In the genomic region with DNA sequence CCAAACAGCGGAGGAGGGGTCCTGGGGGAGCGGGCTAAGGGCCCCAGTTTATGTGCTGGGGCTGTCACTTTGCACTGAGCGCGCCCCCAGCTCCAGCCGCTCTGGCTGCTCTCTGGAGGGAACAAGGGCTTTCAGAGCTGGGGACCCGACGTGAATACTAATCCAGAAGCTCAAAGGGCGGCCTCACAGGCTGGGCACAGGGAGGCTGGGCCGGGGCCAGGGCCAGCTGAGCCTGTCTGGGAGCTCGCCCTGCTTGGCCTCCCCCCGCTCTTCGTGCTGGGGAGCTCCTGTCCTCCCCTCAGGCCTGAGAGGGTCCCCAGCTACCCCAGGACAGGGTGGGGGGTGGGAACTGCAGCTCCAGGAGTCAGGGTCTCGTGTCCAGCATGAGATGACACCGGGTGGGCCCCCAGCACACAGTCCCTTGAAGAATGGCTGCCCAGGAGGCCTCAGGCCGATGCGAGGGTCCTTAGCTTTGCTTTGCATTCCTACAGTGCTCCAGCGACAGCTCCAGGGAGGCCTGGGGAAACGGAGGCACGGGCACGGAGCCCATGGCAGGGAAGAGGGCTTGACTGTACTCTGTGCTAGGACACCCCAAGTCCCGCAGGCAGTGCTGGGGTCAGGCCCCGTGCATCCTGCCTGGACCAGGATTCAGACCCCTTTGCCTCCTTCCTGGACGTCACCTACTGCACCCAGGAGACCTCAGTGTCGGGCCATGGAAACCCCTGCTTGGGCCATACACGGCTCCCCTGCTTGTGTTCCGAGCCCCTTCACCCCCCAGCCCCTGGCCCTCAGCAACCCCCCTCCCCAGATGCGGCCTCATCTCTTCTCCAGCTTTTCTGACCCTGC, we compare ENCODE assay signal across 1 cellular context.
TF ChIP-seq lines count a peak whose summit lies in the region.

No MANE protein-coding gene starts in this region.

TF ChIP-seq in HepG2, 621 proteins besides CTCF, POLR2A, EP300 and RAD21:
- TF ChIP-seq ZNF777 (CRISPR knock-in tag; IDR thresholded peaks at IDR 0.05) (peak; percentile 20; the same call in 1 of the 2 replicates), GATAD2A (CRISPR knock-in tag; IDR thresholded peaks at IDR 0.05) (no peak), ZNF24 (IDR thresholded peaks at IDR 0.05) (no peak), SUZ12 (IDR thresholded peaks at IDR 0.05; ENCODE audit: low read depth, low read length) (no peak), FOXJ3 (CRISPR knock-in tag; IDR thresholded peaks at IDR 0.05; ENCODE audit: borderline replicate concordance) (no peak), AHR (CRISPR knock-in tag; IDR thresholded peaks at IDR 0.05) (no peak)
- TF ChIP-seq, protein P1, sequence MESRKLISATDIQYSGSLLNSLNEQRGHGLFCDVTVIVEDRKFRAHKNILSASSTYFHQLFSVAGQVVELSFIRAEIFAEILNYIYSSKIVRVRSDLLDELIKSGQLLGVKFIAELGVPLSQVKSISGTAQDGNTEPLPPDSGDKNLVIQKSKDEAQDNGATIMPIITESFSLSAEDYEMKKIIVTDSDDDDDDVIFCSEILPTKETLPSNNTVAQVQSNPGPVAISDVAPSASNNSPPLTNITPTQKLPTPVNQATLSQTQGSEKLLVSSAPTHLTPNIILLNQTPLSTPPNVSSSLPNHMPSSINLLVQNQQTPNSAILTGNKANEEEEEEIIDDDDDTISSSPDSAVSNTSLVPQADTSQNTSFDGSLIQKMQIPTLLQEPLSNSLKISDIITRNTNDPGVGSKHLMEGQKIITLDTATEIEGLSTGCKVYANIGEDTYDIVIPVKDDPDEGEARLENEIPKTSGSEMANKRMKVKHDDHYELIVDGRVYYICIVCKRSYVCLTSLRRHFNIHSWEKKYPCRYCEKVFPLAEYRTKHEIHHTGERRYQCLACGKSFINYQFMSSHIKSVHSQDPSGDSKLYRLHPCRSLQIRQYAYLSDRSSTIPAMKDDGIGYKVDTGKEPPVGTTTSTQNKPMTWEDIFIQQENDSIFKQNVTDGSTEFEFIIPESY (CRISPR knock-in tag; IDR thresholded peaks at IDR 0.05) = no peak
- TF ChIP-seq, protein P2, sequence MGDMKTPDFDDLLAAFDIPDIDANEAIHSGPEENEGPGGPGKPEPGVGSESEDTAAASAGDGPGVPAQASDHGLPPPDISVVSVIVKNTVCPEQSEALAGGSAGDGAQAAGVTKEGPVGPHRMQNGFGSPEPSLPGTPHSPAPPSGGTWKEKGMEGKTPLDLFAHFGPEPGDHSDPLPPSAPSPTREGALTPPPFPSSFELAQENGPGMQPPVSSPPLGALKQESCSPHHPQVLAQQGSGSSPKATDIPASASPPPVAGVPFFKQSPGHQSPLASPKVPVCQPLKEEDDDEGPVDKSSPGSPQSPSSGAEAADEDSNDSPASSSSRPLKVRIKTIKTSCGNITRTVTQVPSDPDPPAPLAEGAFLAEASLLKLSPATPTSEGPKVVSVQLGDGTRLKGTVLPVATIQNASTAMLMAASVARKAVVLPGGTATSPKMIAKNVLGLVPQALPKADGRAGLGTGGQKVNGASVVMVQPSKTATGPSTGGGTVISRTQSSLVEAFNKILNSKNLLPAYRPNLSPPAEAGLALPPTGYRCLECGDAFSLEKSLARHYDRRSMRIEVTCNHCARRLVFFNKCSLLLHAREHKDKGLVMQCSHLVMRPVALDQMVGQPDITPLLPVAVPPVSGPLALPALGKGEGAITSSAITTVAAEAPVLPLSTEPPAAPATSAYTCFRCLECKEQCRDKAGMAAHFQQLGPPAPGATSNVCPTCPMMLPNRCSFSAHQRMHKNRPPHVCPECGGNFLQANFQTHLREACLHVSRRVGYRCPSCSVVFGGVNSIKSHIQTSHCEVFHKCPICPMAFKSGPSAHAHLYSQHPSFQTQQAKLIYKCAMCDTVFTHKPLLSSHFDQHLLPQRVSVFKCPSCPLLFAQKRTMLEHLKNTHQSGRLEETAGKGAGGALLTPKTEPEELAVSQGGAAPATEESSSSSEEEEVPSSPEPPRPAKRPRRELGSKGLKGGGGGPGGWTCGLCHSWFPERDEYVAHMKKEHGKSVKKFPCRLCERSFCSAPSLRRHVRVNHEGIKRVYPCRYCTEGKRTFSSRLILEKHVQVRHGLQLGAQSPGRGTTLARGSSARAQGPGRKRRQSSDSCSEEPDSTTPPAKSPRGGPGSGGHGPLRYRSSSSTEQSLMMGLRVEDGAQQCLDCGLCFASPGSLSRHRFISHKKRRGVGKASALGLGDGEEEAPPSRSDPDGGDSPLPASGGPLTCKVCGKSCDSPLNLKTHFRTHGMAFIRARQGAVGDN (CRISPR knock-in tag; IDR thresholded peaks at IDR 0.05) = peak; percentile 16; the same call in 1 of the 2 replicates
